14 cellular contexts compared by ENCODE assay signal in the genomic region with DNA sequence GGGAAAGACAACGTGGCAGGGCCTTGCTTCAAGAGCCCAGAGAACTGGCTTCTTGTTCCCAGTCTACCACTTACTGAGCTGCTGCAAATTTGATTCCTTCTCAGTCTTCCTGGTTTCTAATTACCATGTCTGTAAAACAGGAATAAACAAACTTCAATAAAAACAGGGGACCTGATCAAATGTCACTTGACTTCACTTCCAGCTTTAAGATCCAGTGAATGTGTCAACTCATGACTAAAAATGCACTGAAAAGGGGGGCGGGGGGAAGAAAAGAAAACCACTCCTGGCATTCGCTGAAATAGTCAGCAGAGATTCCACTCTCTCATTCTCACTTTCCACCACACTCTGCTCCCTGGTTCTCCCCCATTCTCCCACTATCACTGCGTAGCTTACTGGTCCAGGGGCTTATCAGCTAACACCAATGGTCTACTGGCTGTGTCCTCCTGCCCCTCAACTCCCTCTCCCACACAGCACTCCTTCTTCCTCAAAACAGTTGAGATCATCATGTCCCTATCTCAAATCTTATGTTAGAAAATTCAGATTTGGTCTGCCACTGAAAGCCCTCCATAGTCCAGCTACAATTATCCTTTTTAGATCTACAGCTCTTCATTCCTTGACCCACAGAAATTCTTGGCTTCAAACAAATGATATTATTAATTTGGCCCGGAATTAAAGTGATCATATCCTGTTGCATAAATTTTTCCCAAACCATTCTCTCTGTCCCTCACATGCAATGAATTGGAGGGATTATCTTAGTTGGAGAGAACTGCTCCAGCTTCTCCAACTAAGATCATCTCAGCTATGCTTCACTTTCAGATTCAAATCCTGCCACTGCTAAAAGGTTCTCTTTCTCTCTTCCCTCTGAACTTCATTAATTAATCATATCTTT.
DNase-seq lines count a peak whose midpoint lies in the region; ATAC-seq and TF ChIP-seq lines count a peak whose summit lies in the region.
"Had no signal": no experiment of that assay in that cellular context is flagged by ENCODE, and none has a peak within 500 bp of the region (broad histone marks: within the 10 kb centered on the region; RNA-seq: fewer than 3 reads in every experiment).

No MANE protein-coding gene starts in this region.

- DNase-seq in GM23248 (peak; percentile 53), NCI-H226 (peak; percentile 29), choroid plexus epithelial cell (ENCODE audit: low read depth) (peak; percentile 54), neural progenitor cell (ENCODE audit: low spot score) (no peak), NCI-H524 treated with DMSO at 0.1 percent for 48 hours (lab: John Stamatoyannopoulos, UW) (no peak), endothelial cell (ENCODE audit: low spot score) (no peak)
- no peak for DNase-seq in NK-92 treated with Interleukin-12 subunit alpha and Interleukin-12 subunit beta, amount 100 ng/mL, for 24 hours (lab: John Stamatoyannopoulos, UW)
- DNase-seq: activated CD8-positive, alpha-beta memory T cell treated with anti-CD3 and anti-CD28 coated beads, Interleukin-2, amount 50 U/mL, for 48 hours; heart left ventricle; NCI-H446 treated with DMSO at 0.1 percent for 48 hours; Right ventricle myocardium superior had no signal

- in situ Hi-C loops in GM23248 (cut with MboI) = no loop called here

- peaks cover 3% of the 10 kb centered on the region for H3K36me3 Mint-ChIP-seq in neural progenitor cell
- no peaks in the 10 kb centered on the region for H3K36me3 Mint-ChIP-seq in endothelial cell (ENCODE audit: low read depth, unreplicated experiment)
- H3K36me3 Mint-ChIP-seq: memory B cell had no signal

- H3K27me3 ChIP-seq in GM23248 (replicated peaks; ENCODE audit: insufficient read depth) (no peaks in the 10 kb centered on the region), neural progenitor cell (no peaks in the 10 kb centered on the region)
- H3K27me3 ChIP-seq: BLaER1 treated with 17β-estradiol and CSF1 and Interleukin-3, amounts not matched to agents 10 nM and 100 nM; heart left ventricle had no signal

- H3K79me2 ChIP-seq in GM23248 (ENCODE audit: insufficient read depth) = no peaks in the 10 kb centered on the region
- no peaks in the 10 kb centered on the region for H3K79me2 ChIP-seq in neural progenitor cell (ENCODE audit: low read depth)

- H3K27ac Mint-ChIP-seq in neural progenitor cell (no peak overlapping the region), endothelial cell (ENCODE audit: unreplicated experiment) (no peak overlapping the region)
- H3K27ac Mint-ChIP-seq: memory B cell had no signal

- H3K9me3 ChIP-seq in GM23248 (ENCODE audit: low read depth) (no peaks in the 10 kb centered on the region), neural progenitor cell (ENCODE audit: low read depth) (no peaks in the 10 kb centered on the region)
- H3K9me3 ChIP-seq: BLaER1 treated with 17β-estradiol and CSF1 and Interleukin-3, amounts not matched to agents 10 nM and 100 nM; heart left ventricle had no signal

- H3K4me1 Mint-ChIP-seq in neural progenitor cell = peaks cover 23% of the 10 kb centered on the region
- peaks cover 18% of the 10 kb centered on the region for H3K4me1 Mint-ChIP-seq in endothelial cell (ENCODE audit: unreplicated experiment)
- H3K4me1 Mint-ChIP-seq: memory B cell had no signal

- TF ChIP-seq CTCF in choroid plexus epithelial cell (conservative IDR thresholded peaks at IDR 0.05; ENCODE audit: low read depth, low read length) (no peak), neural progenitor cell (IDR thresholded peaks at IDR 0.05) (no peak), endothelial cell (IDR thresholded peaks at IDR 0.05; ENCODE audit: unreplicated experiment) (no peak)

- no peaks in the 10 kb centered on the region for H4K20me1 ChIP-seq in GM23248 (ENCODE audit: insufficient read depth)
- no peaks in the 10 kb centered on the region for H4K20me1 ChIP-seq in neural progenitor cell (ENCODE audit: low read depth)
- H4K20me1 ChIP-seq: BLaER1 treated with 17β-estradiol and CSF1 and Interleukin-3, amounts not matched to agents 10 nM and 100 nM had no signal

- H3K4me3 Mint-ChIP-seq in neural progenitor cell = no peak overlapping the region
- no peak overlapping the region for H3K4me3 Mint-ChIP-seq in endothelial cell (ENCODE audit: unreplicated experiment)
- H3K4me3 Mint-ChIP-seq: memory B cell had no signal

- no peaks in the 10 kb centered on the region for H3K9me3 Mint-ChIP-seq in neural progenitor cell
- H3K9me3 Mint-ChIP-seq in endothelial cell (ENCODE audit: unreplicated experiment) = no peaks in the 10 kb centered on the region
- H3K9me3 Mint-ChIP-seq: memory B cell had no signal

- H3F3A ChIP-seq in GM23248 (ENCODE audit: insufficient read depth) (peaks cover 52% of the 10 kb centered on the region), neural progenitor cell (ENCODE audit: low read depth) (no peaks in the 10 kb centered on the region)

- H3K4me2 ChIP-seq in GM23248 (ENCODE audit: unreplicated experiment) (peak overlapping the region; percentile 17), neural progenitor cell (no peak overlapping the region)
- H3K4me2 ChIP-seq: BLaER1 treated with 17β-estradiol and CSF1 and Interleukin-3, amounts not matched to agents 10 nM and 100 nM had no signal

- ATAC-seq in GM21786 (IDR thresholded peaks at IDR 0.05; ENCODE audit: unreplicated experiment) = no peak

- H3K4me1 ChIP-seq in GM23248 (ENCODE audit: insufficient read depth) = peaks cover 74% of the 10 kb centered on the region
- H3K4me1 ChIP-seq in neural progenitor cell = peaks cover 10% of the 10 kb centered on the region

- H2AFZ ChIP-seq in GM23248 (peak overlapping the region; percentile 23; the same call in 1 of the 2 replicates), neural progenitor cell (replicated peaks) (peak overlapping the region; percentile 44)

- H3K4me3 ChIP-seq in GM23248 (no peak overlapping the region), choroid plexus epithelial cell (ENCODE audit: low read depth, low read length) (no peak overlapping the region), neural progenitor cell (no peak overlapping the region)
- H3K4me3 ChIP-seq: BLaER1 treated with 17β-estradiol and CSF1 and Interleukin-3, amounts not matched to agents 10 nM and 100 nM; heart left ventricle had no signal

- H3K36me3 ChIP-seq in GM23248 (ENCODE audit: low read depth) (no peaks in the 10 kb centered on the region), neural progenitor cell (no peaks in the 10 kb centered on the region)
- H3K36me3 ChIP-seq: BLaER1 treated with 17β-estradiol and CSF1 and Interleukin-3, amounts not matched to agents 10 nM and 100 nM; heart left ventricle had no signal

- H3K27me3 Mint-ChIP-seq in neural progenitor cell (ENCODE audit: insufficient read depth, low read depth) (peaks cover 4% of the 10 kb centered on the region), endothelial cell (ENCODE audit: unreplicated experiment) (no peaks in the 10 kb centered on the region)
- H3K27me3 Mint-ChIP-seq: memory B cell had no signal

- H3K9ac ChIP-seq in GM23248 (no peak overlapping the region), neural progenitor cell (no peak overlapping the region)
- H3K9ac ChIP-seq: BLaER1 treated with 17β-estradiol and CSF1 and Interleukin-3, amounts not matched to agents 10 nM and 100 nM had no signal

- H3K27ac ChIP-seq in GM23248 (peak overlapping the region; percentile 60), neural progenitor cell (no peak overlapping the region)
- H3K27ac ChIP-seq: BLaER1 treated with 17β-estradiol and CSF1 and Interleukin-3, amounts not matched to agents 10 nM and 100 nM had no signal

- H3K9me2 ChIP-seq in GM23248 (ENCODE audit: insufficient read depth) = no peaks in the 10 kb centered on the region

- 45 to 51% methylated on average over 5 of the region's 5 CpGs for WGBS in GM23248 (ENCODE audit: low coverage in 1 of 2, low lambda C conversion rate in 2 of 2, missing lambda C conversion rate in 2 of 2), 2 experiments

Comparison
In these comparisons a context has a peak if more than half of its experiments do, and no peak if none do; other contexts are left out.
1. DNase-seq: peak in GM23248 (single experiment), NCI-H226 (single experiment) and choroid plexus epithelial cell (single experiment); none in neural progenitor cell (single experiment), NCI-H524 treated with DMSO at 0.1 percent for 48 hours (single experiment), endothelial cell (single experiment) and NK-92 treated with Interleukin-12 subunit alpha and Interleukin-12 subunit beta, amount 100 ng/mL, for 24 hours (single experiment).